Comparison of ENCODE assay signal across 10 cellular contexts in the genomic region with DNA sequence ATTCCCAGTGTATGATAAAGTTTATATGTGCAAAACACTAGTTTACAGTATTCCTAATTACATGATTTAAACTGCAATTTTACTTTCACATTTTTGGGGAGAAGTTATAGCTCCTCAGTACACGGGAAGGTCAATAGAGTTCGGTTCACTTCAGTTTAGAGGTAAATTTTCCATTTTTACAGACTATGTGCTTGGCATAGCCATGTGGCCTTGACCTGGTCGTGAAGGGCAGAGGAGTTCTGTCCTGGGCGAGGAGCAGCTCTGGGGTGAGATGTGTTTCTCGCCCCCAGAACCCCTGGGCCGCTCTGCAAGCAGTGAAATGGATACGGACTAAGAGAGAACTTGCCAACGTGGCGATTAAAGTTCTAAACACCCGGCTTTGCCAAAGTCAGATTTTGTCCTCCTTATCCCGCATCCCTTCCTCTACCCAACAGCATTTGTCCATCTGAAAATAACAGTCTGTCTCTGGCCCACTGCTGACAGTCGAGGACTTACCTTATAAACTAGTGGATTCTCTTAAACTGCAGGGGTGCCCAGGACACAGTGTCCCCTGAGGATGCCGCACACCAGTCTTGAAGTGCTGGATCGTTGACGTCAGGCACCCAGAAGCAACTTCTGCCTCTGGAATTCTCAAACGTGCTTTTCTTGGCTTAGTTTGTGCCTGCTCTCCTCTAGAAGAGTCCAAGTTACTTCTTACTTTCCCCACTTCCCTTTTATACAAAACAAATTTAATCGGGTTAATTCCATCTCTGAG. TPM values are rescaled to one million over a fixed set of nuclear protein-coding genes. Genes with fewer than 3 reads are reported as not detected.
DNase-seq lines count a peak whose midpoint lies in the region; ATAC-seq, FAIRE-seq and TF ChIP-seq lines count a peak whose summit lies in the region.
"Had no signal": no experiment of that assay in that cellular context is flagged by ENCODE, and none has a peak within 500 bp of the region (broad histone marks: within the 10 kb centered on the region; RNA-seq: fewer than 3 reads in every experiment).

No MANE protein-coding gene starts in this region.

- intact Hi-C loops in head of caudate nucleus (cut with DNase I): no loop called here

- H3K4me3 Mint-ChIP-seq in IgD-negative memory B cell (peak overlapping the region in 3 of 4 donors; percentile 11 to 93 (median 55)), astrocyte (ENCODE audit: unreplicated experiment) (peak overlapping the region; percentile 34)

- no peak for TF ChIP-seq CTCF in astrocyte (IDR thresholded peaks at IDR 0.05; ENCODE audit: insufficient read depth, low read depth, low read length)

- peak overlapping the region; percentile 94 for H3K4ac ChIP-seq in mesendoderm (ENCODE audit: low read depth, low read length)

- no peak overlapping the region for H2BK5ac ChIP-seq in mesendoderm (ENCODE audit: low read length)

- peaks cover 27% of the 10 kb centered on the region for H3K79me2 ChIP-seq in astrocyte (ENCODE audit: insufficient read depth, low read length)
- peaks cover 22% of the 10 kb centered on the region for H3K79me2 ChIP-seq in mesendoderm (ENCODE audit: control insufficient read depth, insufficient read depth, low read length)

- H4K5ac ChIP-seq in mesendoderm (ENCODE audit: low read length): no peak overlapping the region

- H3K4me3 ChIP-seq in astrocyte (ENCODE audit: insufficient read depth, low read depth, low read length): no peak overlapping the region
- H3K4me3 ChIP-seq in mesendoderm (ENCODE audit: low read length): no peak overlapping the region

- FAIRE-seq in astrocyte (lab: Jason Lieb, UNC): no peak
- no peak for FAIRE-seq in GM12892 (lab: Jason Lieb, UNC)

- no peak overlapping the region for H3K4me2 ChIP-seq in astrocyte (ENCODE audit: low read length)
- H3K4me2 ChIP-seq in mesendoderm (ENCODE audit: low read length): no peak overlapping the region

- no CpG with 5 or more reads among the region's 17 CpGs for WGBS in mesendoderm (ENCODE audit: extremely low coverage, insufficient coverage, low lambda C conversion rate)

- no peak overlapping the region for H4K8ac ChIP-seq in mesendoderm (ENCODE audit: low read depth, low read length)

- DNase-seq in astrocyte (ENCODE audit: low read depth) (no peak), mesendoderm (no peak), head of caudate nucleus (no peak), GM12892 (ENCODE audit: insufficient read length) (no peak)
- DNase-seq: DMS 273 treated with DMSO at 0.1 percent for 48 hours; effector CD4-positive, alpha-beta T cell; NCI-H2029 had no signal

- H3K27ac Mint-ChIP-seq in IgD-negative memory B cell: no peak overlapping the region
- H3K27ac Mint-ChIP-seq in astrocyte (ENCODE audit: unreplicated experiment): no peak overlapping the region

- no peaks in the 10 kb centered on the region for H3K27me3 ChIP-seq in astrocyte (ENCODE audit: insufficient read depth, low read length)
- H3K27me3 ChIP-seq in mesendoderm (ENCODE audit: insufficient read depth, low read length, poor library complexity): no peaks in the 10 kb centered on the region

- TF ChIP-seq POLR2A in GM12892 (IDR thresholded peaks at IDR 0.05; ENCODE audit: low read depth, low read length): no peak

- H3K56ac ChIP-seq in mesendoderm (ENCODE audit: low read length): peak overlapping the region; percentile 22

- H3K9ac ChIP-seq in astrocyte (ENCODE audit: low read length) (no peak overlapping the region), mesendoderm (ENCODE audit: low read length) (peak overlapping the region; percentile 12)

- no peaks in the 10 kb centered on the region for H3K36me3 ChIP-seq in astrocyte (ENCODE audit: insufficient read depth, low read length)
- no peaks in the 10 kb centered on the region for H3K36me3 ChIP-seq in mesendoderm (ENCODE audit: control insufficient read depth, insufficient read depth, low read length)

- H3K9me3 Mint-ChIP-seq in IgD-negative memory B cell: no peaks in the 10 kb centered on the region
- no peaks in the 10 kb centered on the region for H3K9me3 Mint-ChIP-seq in astrocyte (ENCODE audit: unreplicated experiment)

- ATAC-seq in HG03520 (IDR thresholded peaks at IDR 0.05; ENCODE audit: unreplicated experiment): no peak

- no peaks in the 10 kb centered on the region for H3K79me1 ChIP-seq in mesendoderm (ENCODE audit: low read length)

- H3K27me3 Mint-ChIP-seq in IgD-negative memory B cell (no peaks in the 10 kb centered on the region), astrocyte (ENCODE audit: low read depth, unreplicated experiment) (no peaks in the 10 kb centered on the region)

- H2AFZ ChIP-seq in astrocyte (ENCODE audit: low read depth, low read length): no peak overlapping the region

- peaks cover 25% of the 10 kb centered on the region for H4K20me1 ChIP-seq in astrocyte (ENCODE audit: insufficient read depth, low read length)

- H3K27ac ChIP-seq in astrocyte (ENCODE audit: low read depth, low read length) (no peak overlapping the region), mesendoderm (ENCODE audit: low read depth, low read length) (no peak overlapping the region), temporal lobe (ENCODE audit: low read depth, low read length) (peak overlapping the region; percentile 5)

- peak overlapping the region; percentile 3 for H2BK120ac ChIP-seq in mesendoderm (ENCODE audit: low read depth, low read length)

- H3K4me1 ChIP-seq in astrocyte (ENCODE audit: insufficient read depth, low read length): peaks cover 4% of the 10 kb centered on the region
- H3K4me1 ChIP-seq in mesendoderm (ENCODE audit: control insufficient read depth, low read depth, low read length): no peaks in the 10 kb centered on the region

- peak overlapping the region; percentile 56 for H3K18ac ChIP-seq in mesendoderm (ENCODE audit: low read length)

- H2AK5ac ChIP-seq in mesendoderm (ENCODE audit: low read length): peak overlapping the region; percentile 80

- no peak overlapping the region for H2BK15ac ChIP-seq in mesendoderm (replicated peaks; ENCODE audit: low read depth)

- H3K4me1 Mint-ChIP-seq in IgD-negative memory B cell (peaks cover 10 to 16% (median 15%) of the 10 kb centered on the region in 3 donors), astrocyte (ENCODE audit: low read depth, unreplicated experiment) (peaks cover 5% of the 10 kb centered on the region)

- no peaks in the 10 kb centered on the region for H3K36me3 Mint-ChIP-seq in IgD-negative memory B cell
- no peaks in the 10 kb centered on the region for H3K36me3 Mint-ChIP-seq in astrocyte (ENCODE audit: low read depth, unreplicated experiment)

- no peaks in the 10 kb centered on the region for H3K9me3 ChIP-seq in astrocyte (ENCODE audit: insufficient read depth, low read depth, low read length)

- H3K23ac ChIP-seq in mesendoderm (ENCODE audit: low read length): no peak overlapping the region

RNA-seq across cellular contexts. Expression of a gene that starts 1.5 kb away (rescaled TPM):
- polyA plus RNA-seq in IgD-negative memory B cell: 24.3 TPM
- 22.5 and 24.4 TPM in 2 replicates for total RNA-seq in astrocyte
- 35.5 TPM for polyA plus RNA-seq in mesendoderm (2013, experiment 1 of 2)
- 34.9 TPM for polyA plus RNA-seq in mesendoderm (2013, experiment 2 of 2)
- total RNA-seq in temporal lobe: 102 TPM
- polyA plus RNA-seq in GM12892 (2012; ENCODE audit: missing spikeins): 15.3 TPM
